In genomic region chr13:27504541-27504940, GRCh38 we compare ENCODE assay signal across 15 cellular contexts. TPM values are rescaled to one million over a fixed set of nuclear protein-coding genes. Genes with fewer than 3 reads are reported as not detected.
DNase-seq lines count a peak whose midpoint lies in the region; ATAC-seq and TF ChIP-seq lines count a peak whose summit lies in the region.
"Had no signal": no experiment of that assay in that cellular context is flagged by ENCODE, and none has a peak within 500 bp of the region (broad histone marks: within the 10 kb centered on the region; RNA-seq: fewer than 3 reads in every experiment).

No MANE protein-coding gene starts in this region.

- intact Hi-C loops in heart left ventricle (cut with DNase I): no loop called here

- no peaks in the 10 kb centered on the region for H3K4me1 Mint-ChIP-seq in osteocyte (ENCODE audit: unreplicated experiment)
- H3K4me1 Mint-ChIP-seq: CD4-positive, CD25-positive, alpha-beta regulatory T cell had no signal

- no peaks in the 10 kb centered on the region for H3K36me3 Mint-ChIP-seq in osteocyte (ENCODE audit: unreplicated experiment)
- H3K36me3 Mint-ChIP-seq: CD4-positive, CD25-positive, alpha-beta regulatory T cell had no signal

- peak; percentile 34 for DNase-seq in DMS79 treated with DMSO at 0.1 percent for 48 hours (lab: John Stamatoyannopoulos, UW)
- DNase-seq in DMS79 (lab: John Stamatoyannopoulos, UW): no peak
- peak; percentile 32 for DNase-seq in right atrium auricular region (ENCODE audit: low spot score)
- DNase-seq in heart left ventricle: no peak
- DNase-seq in foreskin melanocyte: peak; percentile 42
- peak; percentile 67 for DNase-seq in osteocyte (ENCODE audit: extremely low spot score, unreplicated experiment)
- DNase-seq: AML-193; CD4-positive, CD25-positive, alpha-beta regulatory T cell; DMS 273 treated with DMSO at 0.1 percent for 48 hours; EL had no signal

- H3K27ac ChIP-seq in right atrium auricular region: no peak overlapping the region
- H3K27ac ChIP-seq in heart left ventricle: no peak overlapping the region
- H3K27ac ChIP-seq: 22Rv1; BLaER1 treated with 17β-estradiol and CSF1 and Interleukin-3, amounts not matched to agents 10 nM and 100 nM had no signal

- no peak for TF ChIP-seq CTCF in right atrium auricular region (IDR thresholded peaks at IDR 0.05)
- TF ChIP-seq CTCF in heart left ventricle (IDR thresholded peaks at IDR 0.05): no peak
- TF ChIP-seq CTCF in osteocyte (IDR thresholded peaks at IDR 0.05): no peak

- no peak for TF ChIP-seq POLR2A in heart left ventricle (IDR thresholded peaks at IDR 0.05)

- ATAC-seq in heart left ventricle (no peak), HG02884 (IDR thresholded peaks at IDR 0.05; ENCODE audit: unreplicated experiment) (no peak), GM19397 (IDR thresholded peaks at IDR 0.05; ENCODE audit: unreplicated experiment) (no peak)

- H3K4me1 ChIP-seq in right atrium auricular region (peaks cover 0 to 5% of the 10 kb centered on the region in 2 donors), heart left ventricle (peaks cover 0 to 19% (median 0%) of the 10 kb centered on the region in 12 donors)
- H3K4me1 ChIP-seq: BLaER1 treated with 17β-estradiol and CSF1 and Interleukin-3, amounts not matched to agents 10 nM and 100 nM; HAP-1 had no signal

- H3K27ac Mint-ChIP-seq in osteocyte (ENCODE audit: unreplicated experiment): no peak overlapping the region

- H3K36me3 ChIP-seq in right atrium auricular region: no peaks in the 10 kb centered on the region
- no peaks in the 10 kb centered on the region for H3K36me3 ChIP-seq in heart left ventricle
- H3K36me3 ChIP-seq: BLaER1 treated with 17β-estradiol and CSF1 and Interleukin-3, amounts not matched to agents 10 nM and 100 nM; HAP-1 had no signal

- no peaks in the 10 kb centered on the region for H3K9me3 Mint-ChIP-seq in osteocyte (ENCODE audit: unreplicated experiment)

- H3K27me3 ChIP-seq in right atrium auricular region (no peaks in the 10 kb centered on the region), heart left ventricle (no peaks in the 10 kb centered on the region)
- H3K27me3 ChIP-seq: BLaER1 treated with 17β-estradiol and CSF1 and Interleukin-3, amounts not matched to agents 10 nM and 100 nM had no signal

- no peak overlapping the region for H3K4me3 Mint-ChIP-seq in osteocyte (ENCODE audit: unreplicated experiment)
- H3K4me3 Mint-ChIP-seq: CD4-positive, CD25-positive, alpha-beta regulatory T cell had no signal

- WGBS in heart left ventricle, 4 donors: 85 to 92% (median 87%) methylated on average over 3 to 6 of the region's 6 CpGs

- H3K4me3 ChIP-seq in right atrium auricular region (no peak overlapping the region), heart left ventricle (no peak overlapping the region)
- H3K4me3 ChIP-seq: BLaER1 treated with 17β-estradiol and CSF1 and Interleukin-3, amounts not matched to agents 10 nM and 100 nM; HAP-1 had no signal

- H3K27me3 Mint-ChIP-seq in osteocyte (ENCODE audit: unreplicated experiment): peaks cover 31% of the 10 kb centered on the region

- H3K9me3 ChIP-seq in right atrium auricular region: no peaks in the 10 kb centered on the region
- H3K9me3 ChIP-seq in heart left ventricle: no peaks in the 10 kb centered on the region
- H3K9me3 ChIP-seq: BLaER1 treated with 17β-estradiol and CSF1 and Interleukin-3, amounts not matched to agents 10 nM and 100 nM; HAP-1 had no signal

RNA-seq across cellular contexts. Expression of gene MTIF3, which starts 54.2 kb away (rescaled TPM):
- 100 to 1,000 TPM; 113 to 252 TPM for total RNA-seq in right atrium auricular region
- total RNA-seq in heart left ventricle: 100 to 1,000 TPM; 101 to 252 (median 123) TPM
- 100 to 1,000 TPM; 136 to 257 TPM for polyA plus RNA-seq in heart left ventricle
- total RNA-seq in osteocyte: 38.9 and 41.6 TPM in 2 replicates

Comparison
In these comparisons a context has a peak if more than half of its experiments do, and no peak if none do; other contexts are left out.
1. DNase-seq: peak in DMS79 treated with DMSO at 0.1 percent for 48 hours (single experiment), right atrium auricular region (single experiment), foreskin melanocyte (single experiment) and osteocyte (single experiment); none in DMS79 (single experiment) and heart left ventricle (0 of 5).